Comparison of ENCODE assay signal across 18 cellular contexts in the genomic region with DNA sequence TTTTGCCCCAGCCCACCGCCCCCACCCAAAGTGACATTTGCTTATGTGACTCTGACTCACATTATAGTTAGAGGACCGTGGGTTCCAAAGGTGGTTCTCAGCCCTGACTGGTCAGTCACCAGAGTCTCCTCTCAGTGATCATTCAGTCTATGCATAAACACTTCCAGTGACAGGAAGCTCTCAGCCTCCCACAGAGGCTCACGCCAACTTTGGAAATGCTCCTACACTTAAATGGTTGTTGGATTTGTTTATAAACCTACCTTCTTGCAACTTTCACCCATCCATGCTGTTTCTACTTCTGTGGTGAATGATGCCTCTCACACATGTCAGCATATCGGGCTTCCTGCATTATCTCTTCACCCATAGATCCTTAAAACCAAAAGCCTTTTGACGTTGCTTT. TPM values are rescaled to one million over a fixed set of nuclear protein-coding genes. Genes with fewer than 3 reads are reported as not detected.
DNase-seq lines count a peak whose midpoint lies in the region; ATAC-seq and TF ChIP-seq lines count a peak whose summit lies in the region.
"Had no signal": no experiment of that assay in that cellular context is flagged by ENCODE, and none has a peak within 500 bp of the region (broad histone marks: within the 10 kb centered on the region; RNA-seq: fewer than 3 reads in every experiment).

No MANE protein-coding gene starts in this region.

- intact Hi-C loops in Right ventricle myocardium superior (cut with DNase I), result no loop called here
- intact Hi-C loops in cardiac septum (cut with DNase I), result loop anchor here (5.0 to 10.0 kb wide), 2 partner anchors 86 to 121 kb away; partner anchors contain the start of gene CCDC146
- intact Hi-C loops in esophagus muscularis mucosa (cut with DNase I), result loop anchor here (5.0 kb wide), 3 partner anchors 49 to 119 kb away; partner anchors contain the start of gene FGL2

- DNase-seq in Right ventricle myocardium superior (no peak), cardiac septum (ENCODE audit: low spot score) (no peak), esophagus muscularis mucosa (ENCODE audit: extremely low spot score) (no peak), neuronal stem cell (ENCODE audit: low spot score) (no peak), ureter (ENCODE audit: low spot score) (no peak), NCI-H2171 (lab: John Stamatoyannopoulos, UW) (no peak)
- no peak for DNase-seq in effector memory CD4-positive, alpha-beta T cell
- DNase-seq in activated naive CD4-positive, alpha-beta T cell treated with anti-CD3 and anti-CD28 coated beads, Interleukin-2, amount 50 U/mL, for 16 hours, result no peak
- DNase-seq: ACHN; DMS79; glutamatergic neuron; NCI-H1436; NCI-H226; stimulated activated naive B cell treated with anti-CD40 and anti-IgM and Interleukin-4, amounts not matched to agents 10 μg/mL and 1 μg/mL and 100 μg/mL, for 72 hours had no signal

- no peak overlapping the region for H2BK12ac ChIP-seq in neuronal stem cell (ENCODE audit: low read length)

- H3K9me3 ChIP-seq in esophagus muscularis mucosa, result no peaks in the 10 kb centered on the region
- H3K9me3 ChIP-seq in neuronal stem cell (replicated peaks in 1 of 2; ENCODE audit: control insufficient read depth in 2 of 2, insufficient read depth in 1 of 2, low read depth in 1 of 2, low read length in 2 of 2), result no peaks in the 10 kb centered on the region
- H3K9me3 ChIP-seq in effector memory CD4-positive, alpha-beta T cell (ENCODE audit: control insufficient read depth, low read length), result no peaks in the 10 kb centered on the region

- no peak overlapping the region for H3K4ac ChIP-seq in neuronal stem cell (ENCODE audit: low read length)

- H3K4me3 ChIP-seq in esophagus muscularis mucosa (no peak overlapping the region), neuronal stem cell (ENCODE audit: low read length in 2 of 2) (no peak overlapping the region)
- no peak overlapping the region for H3K4me3 ChIP-seq in effector memory CD4-positive, alpha-beta T cell (ENCODE audit: insufficient read depth, low read depth, low read length, poor library complexity, severe bottlenecking)

- H2BK120ac ChIP-seq in neuronal stem cell (ENCODE audit: low read depth, low read length), result no peak overlapping the region

- no peak overlapping the region for H2BK15ac ChIP-seq in neuronal stem cell (ENCODE audit: low read length)

- H3K4me1 ChIP-seq in esophagus muscularis mucosa, result peaks cover 16 to 59% (median 54%) of the 10 kb centered on the region in 4 donors
- peaks cover 0 to 3% of the 10 kb centered on the region in 2 donors for H3K4me1 ChIP-seq in neuronal stem cell (ENCODE audit: control insufficient read depth in 2 of 2, insufficient read depth in 1 of 2, low read depth in 1 of 2, low read length in 2 of 2)
- H3K4me1 ChIP-seq in effector memory CD4-positive, alpha-beta T cell (ENCODE audit: control insufficient read depth, insufficient read depth, low read length, poor library complexity, severe bottlenecking), result no peaks in the 10 kb centered on the region

- no peak overlapping the region for H4K8ac ChIP-seq in neuronal stem cell (ENCODE audit: low read depth, low read length)

- no peak overlapping the region for H4K91ac ChIP-seq in neuronal stem cell (ENCODE audit: low read depth, low read length, poor library complexity)

- WGBS in esophagus muscularis mucosa, result 32% methylated on average over 5 of the region's 5 CpGs
- WGBS in neuronal stem cell (ENCODE audit: extremely low coverage in 2 of 2, insufficient read length in 2 of 2, insufficient replicate concordance in 1 of 2), 2 donors, result no CpG with 5 or more reads among the region's 5 CpGs

- no peak overlapping the region for H3K23ac ChIP-seq in neuronal stem cell (ENCODE audit: low read depth, low read length, poor library complexity)

- H3K79me1 ChIP-seq in neuronal stem cell (ENCODE audit: low read depth, low read length), result no peaks in the 10 kb centered on the region

- H3K27ac ChIP-seq in esophagus muscularis mucosa (replicated peaks in 1 of 4) (peak overlapping the region; percentile 56 to 85 (median 79)), neuronal stem cell (replicated peaks; ENCODE audit: low read length) (no peak overlapping the region)
- H3K27ac ChIP-seq in effector memory CD4-positive, alpha-beta T cell (ENCODE audit: insufficient read depth, low read length, poor library complexity, severe bottlenecking), result no peak overlapping the region
- H3K27ac ChIP-seq: C4-2B had no signal

- H3K14ac ChIP-seq in neuronal stem cell (ENCODE audit: low read length), result no peak overlapping the region

- no peak overlapping the region for H3K9ac ChIP-seq in neuronal stem cell (ENCODE audit: low read depth, low read length, poor library complexity)

- no peaks in the 10 kb centered on the region for H3K36me3 ChIP-seq in esophagus muscularis mucosa
- no peaks in the 10 kb centered on the region for H3K36me3 ChIP-seq in neuronal stem cell (replicated peaks in 1 of 2; ENCODE audit: control insufficient read depth in 2 of 2, insufficient read depth in 2 of 2, low read length in 2 of 2)
- H3K36me3 ChIP-seq in effector memory CD4-positive, alpha-beta T cell (ENCODE audit: control insufficient read depth, insufficient read depth, low read length), result no peaks in the 10 kb centered on the region

- TF ChIP-seq CTCF in esophagus muscularis mucosa (IDR thresholded peaks at IDR 0.05), result no peak

- H3K27me3 ChIP-seq in esophagus muscularis mucosa (no peaks in the 10 kb centered on the region), neuronal stem cell (ENCODE audit: control insufficient read depth in 3 of 3, insufficient read depth in 3 of 3, low read depth in 1 of 3, low read length in 3 of 3) (no peaks in the 10 kb centered on the region)
- H3K27me3 ChIP-seq in effector memory CD4-positive, alpha-beta T cell (replicated peaks; ENCODE audit: control insufficient read depth, insufficient read depth, low read length, poor library complexity, severe bottlenecking), result no peaks in the 10 kb centered on the region

- peak; percentile 30 for ATAC-seq in Right ventricle myocardium superior (ENCODE audit: poor library complexity)
- ATAC-seq: natural killer cell treated with Interleukin-12 subunit alpha and Interleukin-12 subunit beta and Interleukin-15 and Interleukin-18, amount 100 ng/mL, for 72 hours; stimulated activated naive B cell treated with anti-CD40 and anti-IgM and Interleukin-4, amounts not matched to agents 10 μg/mL and 1 μg/mL and 100 μg/mL, for 72 hours had no signal

- TF ChIP-seq POLR2A in esophagus muscularis mucosa (IDR thresholded peaks at IDR 0.05; ENCODE audit: low read depth), result no peak

- peak overlapping the region; percentile 8 for H2AFZ ChIP-seq in neuronal stem cell (ENCODE audit: low read length)

- TF ChIP-seq EP300 in esophagus muscularis mucosa (IDR thresholded peaks at IDR 0.05), result no peak

- H3K18ac ChIP-seq in neuronal stem cell (ENCODE audit: low read length), result no peak overlapping the region

- no peak overlapping the region for H2BK5ac ChIP-seq in neuronal stem cell (ENCODE audit: low read length)

- no peak overlapping the region for H3K4me2 ChIP-seq in neuronal stem cell (ENCODE audit: insufficient read depth, low read length, poor library complexity, severe bottlenecking)

- H2AK5ac ChIP-seq in neuronal stem cell (ENCODE audit: low read depth, low read length), result no peak overlapping the region

RNA-seq across cellular contexts. Expression of gene FGL2, which starts 46.4 kb away (rescaled TPM):
- 11.5 TPM for total RNA-seq in Right ventricle myocardium superior
- 6.0 TPM for total RNA-seq in cardiac septum
- 100 to 1,000 TPM; 217 to 349 (median 305) TPM for total RNA-seq in esophagus muscularis mucosa
- not detected for polyA plus RNA-seq in neuronal stem cell (2013, experiment 1 of 2)
- polyA plus RNA-seq in neuronal stem cell (2013, experiment 2 of 2), result not detected
- total RNA-seq in ureter, result 10.9 TPM
- total RNA-seq: HT-29, progenitor cell of endocrine pancreas had no signal

Comparison
In these comparisons a context has a peak if more than half of its experiments do, and no peak if none do; other contexts are left out.
1. H3K27ac ChIP-seq: peak in esophagus muscularis mucosa (4 of 4); none in neuronal stem cell (single experiment) and effector memory CD4-positive, alpha-beta T cell (single experiment).
2. RNA of gene FGL2, which starts 46.4 kb away (total RNA-seq): 217 to 349 TPM in esophagus muscularis mucosa; 11.5 TPM in Right ventricle myocardium superior (single experiment), 10.9 TPM in ureter (single experiment) and 6.0 TPM in cardiac septum (single experiment); every median in the first group is over 10 times any median in the second.